In genomic region chr20:32353848-32354496, GRCh38 we compare ENCODE assay signal across 18 cellular contexts. TPM values are rescaled to one million over a fixed set of nuclear protein-coding genes. Genes with fewer than 3 reads are reported as not detected.
DNase-seq lines count a peak whose midpoint lies in the region; ATAC-seq and TF ChIP-seq lines count a peak whose summit lies in the region.
"Had no signal": no experiment of that assay in that cellular context is flagged by ENCODE, and none has a peak within 500 bp of the region (broad histone marks: within the 10 kb centered on the region; RNA-seq: fewer than 3 reads in every experiment).

No MANE protein-coding gene starts in this region.

- peaks cover 7 to 8% of the 10 kb centered on the region in 2 donors for H3K36me3 Mint-ChIP-seq in activated T-cell treated with anti-CD3 and anti-CD28 coated beads, Interleukin-2, amount 50 U/mL, for 72 hours (ENCODE audit: insufficient read depth in 2 of 2)
- peaks cover 9% of the 10 kb centered on the region for H3K36me3 Mint-ChIP-seq in IgD-negative memory B cell

- 86% methylated on average over 6 of the region's 6 CpGs for WGBS in smooth muscle cell (ENCODE audit: low lambda C conversion rate)

- H3K36me3 ChIP-seq in adipocyte (ENCODE audit: control insufficient read depth, insufficient read depth, low read length, severe bottlenecking) (no peaks in the 10 kb centered on the region), smooth muscle cell (ENCODE audit: low read depth) (no peaks in the 10 kb centered on the region)
- H3K36me3 ChIP-seq: HAP-1, thoracic aorta had no signal

- no peaks in the 10 kb centered on the region for H3K27me3 Mint-ChIP-seq in activated T-cell treated with anti-CD3 and anti-CD28 coated beads, Interleukin-2, amount 50 U/mL, for 72 hours (ENCODE audit: low read depth)
- H3K27me3 Mint-ChIP-seq in IgD-negative memory B cell: no peaks in the 10 kb centered on the region
- H3K27me3 Mint-ChIP-seq: naive thymus-derived CD4-positive, alpha-beta T cell; progenitor cell of endocrine pancreas had no signal

- DNase-seq in activated T-cell treated with anti-CD3 and anti-CD28 coated beads, Interleukin-2, amount 50 U/mL, for 72 hours: no peak
- DNase-seq in activated T-cell treated with anti-CD3 and anti-CD28 coated beads for 4 hours (no peak), adipocyte (ENCODE audit: low read depth) (no peak), smooth muscle cell (lab: John Stamatoyannopoulos, UW; ENCODE audit: unreplicated experiment) (no peak), sciatic nerve (ENCODE audit: low spot score) (no peak), LoVo (ENCODE audit: low spot score) (no peak), GM20000 (ENCODE audit: low spot score) (no peak)
- DNase-seq: dermis blood vessel endothelial cell; DMS79; foreskin melanocyte; kidney; mammary epithelial cell; naive thymus-derived CD4-positive, alpha-beta T cell; NCI-H1417 treated with DMSO at 0.1 percent for 48 hours had no signal

- peak overlapping the region; percentile 2 for H3K4me2 ChIP-seq in smooth muscle cell

- H4K20me1 ChIP-seq in smooth muscle cell (ENCODE audit: low read depth): peaks cover under 1% of the 10 kb centered on the region

- H3K27me3 ChIP-seq in adipocyte (replicated peaks; ENCODE audit: control insufficient read depth, insufficient read depth, low read length): no peaks in the 10 kb centered on the region
- H3K27me3 ChIP-seq in smooth muscle cell (ENCODE audit: low read depth): no peaks in the 10 kb centered on the region

- H3K9me3 ChIP-seq in adipocyte (ENCODE audit: control insufficient read depth, low read length) (no peaks in the 10 kb centered on the region), smooth muscle cell (replicated peaks; ENCODE audit: low read depth) (no peaks in the 10 kb centered on the region)
- H3K9me3 ChIP-seq: HAP-1, thoracic aorta had no signal

- H3K4me3 Mint-ChIP-seq in activated T-cell treated with anti-CD3 and anti-CD28 coated beads, Interleukin-2, amount 50 U/mL, for 72 hours: peak overlapping the region; percentile 68 to 84
- H3K4me3 Mint-ChIP-seq in IgD-negative memory B cell: peak overlapping the region in 1 of 4 donors; percentile 29

- H3K79me2 ChIP-seq in smooth muscle cell (ENCODE audit: low read depth): peaks cover 4% of the 10 kb centered on the region

- no peak overlapping the region for H2AFZ ChIP-seq in smooth muscle cell (ENCODE audit: low read depth)

- peak overlapping the region; percentile 49 for H3K9ac ChIP-seq in adipocyte (ENCODE audit: low read length)
- H3K9ac ChIP-seq in smooth muscle cell (ENCODE audit: low read depth): no peak overlapping the region

- H3K4me1 Mint-ChIP-seq in activated T-cell treated with anti-CD3 and anti-CD28 coated beads, Interleukin-2, amount 50 U/mL, for 72 hours (ENCODE audit: low read depth): peaks cover 50% of the 10 kb centered on the region
- H3K4me1 Mint-ChIP-seq in IgD-negative memory B cell: peaks cover 27 to 36% (median 33%) of the 10 kb centered on the region in 3 donors

- H3K4me1 ChIP-seq in adipocyte (ENCODE audit: control insufficient read depth, insufficient read depth, low read length) (peaks cover 36% of the 10 kb centered on the region), smooth muscle cell (ENCODE audit: low read depth) (peaks cover 4% of the 10 kb centered on the region)

- peak overlapping the region; percentile 98 for H3K27ac ChIP-seq in smooth muscle cell (ENCODE audit: low read depth)
- H3K27ac ChIP-seq: thoracic aorta had no signal

- TF ChIP-seq CTCF in smooth muscle cell (IDR thresholded peaks at IDR 0.05; ENCODE audit: borderline replicate concordance, insufficient read depth, poor library complexity, severe bottlenecking): no peak
- no peak for TF ChIP-seq CTCF in GM20000 (IDR thresholded peaks at IDR 0.05; ENCODE audit: extremely low read depth, missing control alignments)

- H3K9me3 Mint-ChIP-seq in activated T-cell treated with anti-CD3 and anti-CD28 coated beads, Interleukin-2, amount 50 U/mL, for 72 hours: no peaks in the 10 kb centered on the region
- no peaks in the 10 kb centered on the region for H3K9me3 Mint-ChIP-seq in IgD-negative memory B cell

- H3K4me3 ChIP-seq in adipocyte (ENCODE audit: low read length) (peak overlapping the region; percentile 36), smooth muscle cell (no peak overlapping the region)
- H3K4me3 ChIP-seq: HAP-1, thoracic aorta had no signal

- intact Hi-C loops in sciatic nerve (cut with DNase I): no loop called here

- peak overlapping the region; percentile 98 for H3K27ac Mint-ChIP-seq in activated T-cell treated with anti-CD3 and anti-CD28 coated beads, Interleukin-2, amount 50 U/mL, for 72 hours
- peak overlapping the region; percentile 75 to 100 (median 95) for H3K27ac Mint-ChIP-seq in IgD-negative memory B cell
- H3K27ac Mint-ChIP-seq: progenitor cell of endocrine pancreas had no signal

- H3F3A ChIP-seq in smooth muscle cell (ENCODE audit: low read depth): peaks cover 34% of the 10 kb centered on the region

- ATAC-seq in activated T-cell treated with anti-CD3 and anti-CD28 coated beads, Interleukin-2, amount 50 U/mL, for 72 hours (replicated peaks in 1 of 2): no peak
- no peak for ATAC-seq in sciatic nerve
- ATAC-seq: naive thymus-derived CD4-positive, alpha-beta T cell had no signal

RNA-seq across cellular contexts. Expression of gene ASXL1, which starts 4.2 kb away (rescaled TPM):
- total RNA-seq in activated T-cell treated with anti-CD3 and anti-CD28 coated beads, Interleukin-2, amount 50 U/mL, for 72 hours: 100 to 1,000 TPM; 158 to 168 TPM
- polyA plus RNA-seq in IgD-negative memory B cell (24.5 TPM), smooth muscle cell (46.5 and 76.4 TPM in 2 replicates)
- total RNA-seq in smooth muscle cell (59.3 and 62.1 TPM in 2 replicates), sciatic nerve (113 TPM)
